22 cellular contexts compared by ENCODE assay signal in the genomic region with DNA sequence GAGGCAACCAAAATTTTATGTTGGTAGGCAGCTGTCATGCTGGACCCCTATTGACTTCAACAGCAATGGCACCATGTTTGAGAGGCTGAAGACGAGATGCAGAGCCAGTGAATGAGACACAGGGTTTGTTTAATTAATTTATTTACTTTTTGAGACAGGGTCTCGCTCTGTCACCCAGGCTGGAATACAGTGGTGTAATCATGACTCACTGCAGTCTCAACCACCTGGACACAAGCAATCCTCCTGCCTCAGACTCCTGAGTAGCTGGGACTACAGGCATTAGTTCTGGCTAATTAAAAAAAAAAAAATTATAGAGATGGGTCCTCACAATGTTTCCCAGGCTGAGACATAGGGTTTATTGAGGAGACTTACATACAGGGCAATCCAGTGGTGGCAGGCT. TPM values are rescaled to one million over a fixed set of nuclear protein-coding genes. Genes with fewer than 3 reads are reported as not detected.
DNase-seq lines count a peak whose midpoint lies in the region; ATAC-seq and TF ChIP-seq lines count a peak whose summit lies in the region.
"Had no signal": no experiment of that assay in that cellular context is flagged by ENCODE, and none has a peak within 500 bp of the region (broad histone marks: within the 10 kb centered on the region; RNA-seq: fewer than 3 reads in every experiment).

No MANE protein-coding gene starts in this region.

- no peak overlapping the region for H3K4me3 Mint-ChIP-seq in CD8-positive, alpha-beta T cell
- H3K4me3 Mint-ChIP-seq: CD4-positive, alpha-beta T cell had no signal

- no peaks in the 10 kb centered on the region for H3K27me3 ChIP-seq in CD8-positive, alpha-beta T cell (ENCODE audit: insufficient read depth, low read length)
- H3K27me3 ChIP-seq: SJSA1 had no signal

- POLR2A ChIA-PET in CD8-positive, alpha-beta T cell (lab: Charles Lee) = no interaction called here

- H3K4me1 ChIP-seq in CD8-positive, alpha-beta T cell (ENCODE audit: insufficient read depth, low read length) = no peaks in the 10 kb centered on the region
- H3K4me1 ChIP-seq: SJSA1 had no signal

- H3K36me3 Mint-ChIP-seq in CD8-positive, alpha-beta T cell = no peaks in the 10 kb centered on the region

- no peak overlapping the region for H3K27ac ChIP-seq in CD8-positive, alpha-beta T cell (ENCODE audit: low read depth, low read length)
- H3K27ac ChIP-seq: SJSA1 had no signal

- no peaks in the 10 kb centered on the region for H3K9me3 ChIP-seq in CD8-positive, alpha-beta T cell (ENCODE audit: low read length)
- H3K9me3 ChIP-seq: SJSA1 had no signal

- H3K36me3 ChIP-seq in CD8-positive, alpha-beta T cell (ENCODE audit: insufficient read depth, low read length) = no peaks in the 10 kb centered on the region
- H3K36me3 ChIP-seq: SJSA1 had no signal

- H3K27me3 Mint-ChIP-seq in CD8-positive, alpha-beta T cell (ENCODE audit: low read depth) = no peaks in the 10 kb centered on the region
- H3K27me3 Mint-ChIP-seq: CD4-positive, alpha-beta T cell had no signal

- DNase-seq in DMS53 (lab: John Stamatoyannopoulos, UW) (peak; percentile 61), HT1080 (ENCODE audit: low read depth) (peak; percentile 43), SHP77 (lab: John Stamatoyannopoulos, UW) (peak; percentile 51 to 58), kidney tubule cell (ENCODE audit: low spot score) (peak; percentile 77), HT-29 (ENCODE audit: low spot score) (no peak), NCI-H1930 (lab: John Stamatoyannopoulos, UW) (no peak)
- no peak for DNase-seq in activated effector memory CD4-positive, alpha-beta T cell treated with anti-CD3 and anti-CD28 coated beads, Interleukin-2, amount 50 U/mL, for 16 hours
- DNase-seq in CD8-positive, alpha-beta T cell = no peak
- DNase-seq: Calu3; CD4-positive, alpha-beta T cell; DMS153; EL; KBM-7; NCI-H1092 treated with DMSO at 0.1 percent for 48 hours; NCI-H1436 treated with DMSO at 0.1 percent for 48 hours; NCI-H2081 treated with DMSO at 0.1 percent for 48 hours; NCI-H2171 treated with DMSO at 0.1 percent for 48 hours; NCI-H526 treated with DMSO at 0.1 percent for 48 hours; NK-92 treated with Interleukin-12 subunit alpha and Interleukin-12 subunit beta, amount 100 ng/mL, for 24 hours; T-helper 1 cell had no signal

- no peak for ATAC-seq in CD8-positive, alpha-beta T cell
- ATAC-seq: Panc1 had no signal

- intact Hi-C loops in CD8-positive, alpha-beta T cell (cut with DNase I, micrococcal nuclease) = no loop called here

- H3K4me1 Mint-ChIP-seq in CD8-positive, alpha-beta T cell (ENCODE audit: low read depth) = no peaks in the 10 kb centered on the region

- H3K9me3 Mint-ChIP-seq in CD8-positive, alpha-beta T cell = peaks cover 3% of the 10 kb centered on the region
- H3K9me3 Mint-ChIP-seq: CD4-positive, alpha-beta T cell had no signal

- H3K4me3 ChIP-seq in CD8-positive, alpha-beta T cell (ENCODE audit: low read depth, low read length) = no peak overlapping the region
- H3K4me3 ChIP-seq: SJSA1 had no signal

- CTCF ChIA-PET in CD8-positive, alpha-beta T cell (lab: Charles Lee) = no interaction called here

- no peak overlapping the region for H3K27ac Mint-ChIP-seq in CD8-positive, alpha-beta T cell
- H3K27ac Mint-ChIP-seq: CD4-positive, alpha-beta T cell had no signal

- no peak for TF ChIP-seq CTCF in CD8-positive, alpha-beta T cell (IDR thresholded peaks at IDR 0.05)

RNA-seq across cellular contexts. Expression of gene PPM1D, which starts 36.2 kb away (rescaled TPM):
- total RNA-seq in HT1080 (2014; rRNA removed; shearing (Covaris generic)) = 10.8 and 12.0 TPM in 2 replicates
- polyA plus RNA-seq in HT1080 (2015; cell fraction: cytosol; rRNA removed) = 7.3 and 11.5 TPM in 2 replicates
- 10.6 and 10.8 TPM in 2 replicates for polyA plus RNA-seq in HT1080 (2015; cell fraction: nucleus; rRNA removed)
- total RNA-seq in HT-29 (2014; rRNA removed; shearing (Covaris generic)) = 11.3 and 13.1 TPM in 2 replicates
- 10 to 100 TPM; 21.0 to 21.1 TPM for total RNA-seq in CD8-positive, alpha-beta T cell

RNA-seq across cellular contexts. Expression of gene APPBP2, which starts 37.7 kb away (rescaled TPM):
- total RNA-seq in HT1080 (2014; rRNA removed; shearing (Covaris generic)) = 15.5 and 15.7 TPM in 2 replicates
- polyA plus RNA-seq in HT1080 (2015; cell fraction: cytosol; rRNA removed) = 9.8 and 14.5 TPM in 2 replicates
- 21.8 and 22.5 TPM in 2 replicates for polyA plus RNA-seq in HT1080 (2015; cell fraction: nucleus; rRNA removed)
- total RNA-seq in HT-29 (2014; rRNA removed; shearing (Covaris generic)) = 8.0 and 8.3 TPM in 2 replicates
- total RNA-seq in CD8-positive, alpha-beta T cell = 10 to 100 TPM; 19.9 to 20.1 TPM

Comparison
In these comparisons a context has a peak if more than half of its experiments do, and no peak if none do; other contexts are left out.
1. DNase-seq: peak in DMS53 (single experiment), HT1080 (single experiment), SHP77 (2 of 2) and kidney tubule cell (single experiment); none in HT-29 (single experiment), activated effector memory CD4-positive, alpha-beta T cell treated with anti-CD3 and anti-CD28 coated beads, Interleukin-2, amount 50 U/mL, for 16 hours (single experiment), CD8-positive, alpha-beta T cell (0 of 7) and NCI-H1930 (0 of 2).